ENCODE assay signal across 9 cellular contexts in genomic region chr10:49679480-49679893, GRCh38. TPM values are rescaled to one million over a fixed set of nuclear protein-coding genes. Genes with fewer than 3 reads are reported as not detected.
DNase-seq lines count a peak whose midpoint lies in the region; ATAC-seq and TF ChIP-seq lines count a peak whose summit lies in the region.
"Had no signal": no experiment of that assay in that cellular context is flagged by ENCODE, and none has a peak within 500 bp of the region (broad histone marks: within the 10 kb centered on the region; RNA-seq: fewer than 3 reads in every experiment).

Gene C10orf53, plus strand, starts transcription at chr10:49679651. Its CDS starts 47 bp downstream, at chr10:49679698.

- H3K27me3 Mint-ChIP-seq in activated CD4-positive, alpha-beta T cell treated with anti-CD3 and anti-CD28 coated beads, Interleukin-2, amount 10 ng/mL, durations not matched to agents 24 days and 14 days, result peaks cover 34% of the 10 kb centered on the region
- H3K27me3 Mint-ChIP-seq in nephron progenitor cell (ENCODE audit: low read depth, poor library complexity), result peaks cover 86% of the 10 kb centered on the region

- intact Hi-C loops in activated CD4-positive, alpha-beta T cell treated with anti-CD3 and anti-CD28 coated beads, Interleukin-2, amount 10 ng/mL, durations not matched to agents 24 days and 14 days (cut with micrococcal nuclease), result no loop called here

- DNase-seq in activated CD4-positive, alpha-beta T cell treated with anti-CD3 and anti-CD28 coated beads, Interleukin-2, amount 10 ng/mL, durations not matched to agents 24 days and 14 days, result peak; percentile 81
- DNase-seq in activated CD4-positive, alpha-beta T cell treated with anti-CD3 and anti-CD28 coated beads, Interleukin-2, amount 50 U/mL, for 1 hour, result no peak
- peak; percentile 81 for DNase-seq in RWPE1 (ENCODE audit: low spot score)
- peak; percentile 37 for DNase-seq in fibroblast of lung (ENCODE audit: low read depth in 2 of 2)
- peak; percentile 84 for DNase-seq in nephron progenitor cell
- no peak for DNase-seq in NCI-H446 (lab: John Stamatoyannopoulos, UW)

- H3K9me3 ChIP-seq in fibroblast of lung (ENCODE audit: control insufficient read depth, insufficient read depth, low read depth, low read length), result no peaks in the 10 kb centered on the region

- TF ChIP-seq CTCF in RWPE1 (conservative IDR thresholded peaks at IDR 0.05; ENCODE audit: low read depth) (no peak), fibroblast of lung (conservative IDR thresholded peaks at IDR 0.05 in 1 of 2, IDR thresholded peaks at IDR 0.05 in 1 of 2; ENCODE audit: low read depth in 1 of 2, low read length in 2 of 2) (no peak), nephron progenitor cell (IDR thresholded peaks at IDR 0.05) (no peak)

- CTCF ChIA-PET in RWPE1 (lab: Yijun Ruan, JAX), result no interaction called here

- no peaks in the 10 kb centered on the region for H3K4me1 ChIP-seq in fibroblast of lung (ENCODE audit: control insufficient read depth, extremely low read depth, insufficient read depth, low read length)
- H3K4me1 ChIP-seq: BLaER1 treated with 17β-estradiol and CSF1 and Interleukin-3, amounts not matched to agents 10 nM and 100 nM had no signal

- peaks cover 6% of the 10 kb centered on the region for H3K27me3 ChIP-seq in fibroblast of lung (ENCODE audit: control insufficient read depth, insufficient read depth, low read length)
- H3K27me3 ChIP-seq: BLaER1 treated with 17β-estradiol and CSF1 and Interleukin-3, amounts not matched to agents 10 nM and 100 nM had no signal

- peak within 1 kb of the TSS in 2 of 4 experiments; percentile 33 to 43 for H3K4me3 ChIP-seq in fibroblast of lung (replicated peaks in 1 of 4; ENCODE audit: control extremely low read depth in 1 of 4, insufficient read depth in 1 of 4, low read depth in 3 of 4, low read length in 4 of 4)
- H3K4me3 ChIP-seq: BLaER1 treated with 17β-estradiol and CSF1 and Interleukin-3, amounts not matched to agents 10 nM and 100 nM had no signal

- POLR2A ChIA-PET in RWPE1 (lab: Yijun Ruan, JAX; ENCODE audit: low non-redundant PET), result no interaction called here

- peaks cover 13% of the 10 kb centered on the region for H3K9me3 Mint-ChIP-seq in activated CD4-positive, alpha-beta T cell treated with anti-CD3 and anti-CD28 coated beads, Interleukin-2, amount 10 ng/mL, durations not matched to agents 24 days and 14 days
- peaks cover 41% of the 10 kb centered on the region for H3K9me3 Mint-ChIP-seq in nephron progenitor cell

- ATAC-seq in HG03354 (IDR thresholded peaks at IDR 0.05; ENCODE audit: poor library complexity, severe bottlenecking, unreplicated experiment) (no peak), HG02938 (IDR thresholded peaks at IDR 0.05; ENCODE audit: unreplicated experiment) (no peak)

- H3K27ac Mint-ChIP-seq in activated CD4-positive, alpha-beta T cell treated with anti-CD3 and anti-CD28 coated beads, Interleukin-2, amount 10 ng/mL, durations not matched to agents 24 days and 14 days, result no peak within 1 kb of the TSS
- no peak within 1 kb of the TSS for H3K27ac Mint-ChIP-seq in nephron progenitor cell

- no peak within 1 kb of the TSS for H3K9ac ChIP-seq in fibroblast of lung (ENCODE audit: insufficient read depth, low read length)
- H3K9ac ChIP-seq: BLaER1 treated with 17β-estradiol and CSF1 and Interleukin-3, amounts not matched to agents 10 nM and 100 nM had no signal

- H3K79me2 ChIP-seq in fibroblast of lung (ENCODE audit: control insufficient read depth, insufficient read depth, low read length), result no peaks in the 10 kb centered on the region

- no peaks in the 10 kb centered on the region for H3K36me3 ChIP-seq in fibroblast of lung (ENCODE audit: control insufficient read depth, insufficient read depth, low read length)
- H3K36me3 ChIP-seq: BLaER1 treated with 17β-estradiol and CSF1 and Interleukin-3, amounts not matched to agents 10 nM and 100 nM had no signal

- no peaks in the 10 kb centered on the region for H3K4me1 Mint-ChIP-seq in activated CD4-positive, alpha-beta T cell treated with anti-CD3 and anti-CD28 coated beads, Interleukin-2, amount 10 ng/mL, durations not matched to agents 24 days and 14 days
- peaks cover 12% of the 10 kb centered on the region for H3K4me1 Mint-ChIP-seq in nephron progenitor cell

- peak within 1 kb of the TSS; percentile 11 for H3K4me2 ChIP-seq in fibroblast of lung (ENCODE audit: extremely low read depth, insufficient read depth, low read length)
- H3K4me2 ChIP-seq: BLaER1 treated with 17β-estradiol and CSF1 and Interleukin-3, amounts not matched to agents 10 nM and 100 nM had no signal

- H3K27ac ChIP-seq in RWPE1, result no peak within 1 kb of the TSS
- H3K27ac ChIP-seq in fibroblast of lung (ENCODE audit: insufficient read depth, low read length), result no peak within 1 kb of the TSS
- H3K27ac ChIP-seq: BLaER1 treated with 17β-estradiol and CSF1 and Interleukin-3, amounts not matched to agents 10 nM and 100 nM had no signal

- H4K20me1 ChIP-seq in fibroblast of lung (ENCODE audit: control insufficient read depth, extremely low read depth, insufficient read depth, low read length), result no peaks in the 10 kb centered on the region
- H4K20me1 ChIP-seq: BLaER1 treated with 17β-estradiol and CSF1 and Interleukin-3, amounts not matched to agents 10 nM and 100 nM had no signal

- H2AFZ ChIP-seq in fibroblast of lung (ENCODE audit: low read length), result peak within 1 kb of the TSS; percentile 26

- no peaks in the 10 kb centered on the region for H3K36me3 Mint-ChIP-seq in activated CD4-positive, alpha-beta T cell treated with anti-CD3 and anti-CD28 coated beads, Interleukin-2, amount 10 ng/mL, durations not matched to agents 24 days and 14 days (ENCODE audit: low read depth)
- H3K36me3 Mint-ChIP-seq in nephron progenitor cell (ENCODE audit: low read depth), result no peaks in the 10 kb centered on the region

- H3K4me3 Mint-ChIP-seq in activated CD4-positive, alpha-beta T cell treated with anti-CD3 and anti-CD28 coated beads, Interleukin-2, amount 10 ng/mL, durations not matched to agents 24 days and 14 days, result peak within 1 kb of the TSS; percentile 10
- peak within 1 kb of the TSS; percentile 76 for H3K4me3 Mint-ChIP-seq in nephron progenitor cell

RNA-seq across cellular contexts. Expression of gene C10orf53, which starts in this region (rescaled TPM):
- not detected in 2 replicates for total RNA-seq in activated CD4-positive, alpha-beta T cell treated with anti-CD3 and anti-CD28 coated beads, Interleukin-2, amount 10 ng/mL, durations not matched to agents 24 days and 14 days
- not detected in 2 replicates for total RNA-seq in fibroblast of lung
- not detected in 2 replicates for polyA plus RNA-seq in fibroblast of lung
- polyA plus RNA-seq in fibroblast of lung (2012), result not detected in 2 replicates
- not detected in 2 replicates for polyA minus RNA-seq in fibroblast of lung (ENCODE audit: low replicate concordance)

Comparison
In these comparisons a context has a peak if more than half of its experiments do, and no peak if none do; other contexts are left out.
1. Peak in DNase-seq in activated CD4-positive, alpha-beta T cell treated with anti-CD3 and anti-CD28 coated beads, Interleukin-2, amount 10 ng/mL, durations not matched to agents 24 days and 14 days; RNA of the gene not detected or under 1 TPM.
2. Peak in DNase-seq and H3K4me2 ChIP-seq in fibroblast of lung; RNA of the gene not detected or under 1 TPM.
3. DNase-seq: peak in RWPE1 (single experiment) and nephron progenitor cell (single experiment); none in activated CD4-positive, alpha-beta T cell treated with anti-CD3 and anti-CD28 coated beads, Interleukin-2, amount 50 U/mL, for 1 hour (single experiment) and NCI-H446 (0 of 2).